Comparison of ENCODE assay signal across 9 cellular contexts in the genomic region with DNA sequence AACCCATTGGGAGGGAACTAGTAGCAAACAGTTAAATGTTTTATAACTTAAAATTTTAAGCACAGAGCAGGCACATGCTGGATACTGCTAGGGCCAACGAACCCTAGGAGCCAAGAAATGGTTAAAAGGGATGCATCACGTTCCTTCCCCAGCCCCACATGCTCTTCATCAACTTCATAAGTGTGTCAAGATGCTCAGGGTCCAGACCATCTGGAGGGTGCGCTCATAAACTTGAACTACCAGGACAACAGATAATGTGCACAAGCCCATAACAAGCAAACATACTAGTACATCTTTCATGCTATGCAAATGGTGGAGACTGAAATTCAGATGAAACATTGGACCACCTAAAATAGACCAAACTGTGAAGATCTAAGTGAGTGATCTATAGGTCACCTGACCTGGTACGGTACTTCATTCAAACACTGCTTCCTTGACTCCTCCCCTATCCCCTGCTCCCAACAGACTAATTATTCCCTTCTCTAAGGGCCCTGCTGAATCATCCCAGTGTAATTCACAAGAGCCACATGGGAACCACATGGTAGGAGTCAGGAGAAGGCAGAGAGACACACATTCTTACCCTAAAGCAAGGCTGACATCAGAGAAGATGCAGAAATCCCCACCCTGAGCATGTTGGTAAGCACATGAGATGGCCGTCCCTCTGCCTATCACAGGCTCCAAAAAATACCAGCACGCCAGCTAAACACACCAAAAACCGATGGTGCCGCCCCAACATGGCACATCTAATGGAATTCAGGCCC.
DNase-seq lines count a peak whose midpoint lies in the region; ATAC-seq, FAIRE-seq and TF ChIP-seq lines count a peak whose summit lies in the region.
"Had no signal": no experiment of that assay in that cellular context is flagged by ENCODE, and none has a peak within 500 bp of the region (broad histone marks: within the 10 kb centered on the region; RNA-seq: fewer than 3 reads in every experiment).

No MANE protein-coding gene starts in this region.

- TF ChIP-seq POLR2A in K562 (conservative IDR thresholded peaks at IDR 0.05) = no peak

- in situ Hi-C loops in K562 (cut with MboI) = no loop called here

- H4K20me1 ChIP-seq in Loucy (ENCODE audit: insufficient read depth, low read length, poor library complexity, severe bottlenecking) = peaks cover 100% of the 10 kb centered on the region
- H4K20me1 ChIP-seq in K562 (replicated peaks; ENCODE audit: control insufficient read depth, insufficient read depth, low read length) = no peaks in the 10 kb centered on the region

- CTCF ChIA-PET in CD4-positive, alpha-beta T cell (lab: Charles Lee) = interaction anchor here (1.0 to 4.1 kb wide), 12 partner anchors 10 to 335 kb away, joined by 3 to 26 read pairs (median 8); no protein-coding TSS in a partner anchor
- CTCF ChIA-PET in K562 (lab: Yijun Ruan, JAX; ENCODE audit: low intra/inter-chr PET ratio) = no interaction called here

- H3K9me2 ChIP-seq in Loucy (replicated peaks; ENCODE audit: low read depth, low read length) = no peaks in the 10 kb centered on the region

- peak overlapping the region; percentile 96 for H3K4me2 ChIP-seq in Loucy (ENCODE audit: low read depth, low read length, poor library complexity, severe bottlenecking)
- no peak overlapping the region for H3K4me2 ChIP-seq in K562 (ENCODE audit: insufficient read depth, low read length)

- no peak for FAIRE-seq in K562 (lab: Jason Lieb, UNC)
- no peak for FAIRE-seq in pancreas (lab: Jason Lieb, UNC)

- H3K27ac ChIP-seq in CD4-positive, alpha-beta T cell (ENCODE audit: low read depth, low read length) = peak overlapping the region; percentile 93
- H3K27ac ChIP-seq in K562 (ENCODE audit: extremely low read depth, low read depth, low read length) = no peak overlapping the region
- peak overlapping the region; percentile 41 for H3K27ac ChIP-seq in muscle layer of duodenum (ENCODE audit: low read length)
- no peak overlapping the region for H3K27ac ChIP-seq in pancreas

- H3K36me3 ChIP-seq in Loucy (ENCODE audit: insufficient read depth, low read length) (peaks cover 48% of the 10 kb centered on the region; the same call in 1 of the 2 replicates), K562 (ENCODE audit: control insufficient read depth, insufficient read depth, low read length) (no peaks in the 10 kb centered on the region), muscle layer of duodenum (ENCODE audit: control insufficient read depth in 1 of 2, insufficient read depth in 2 of 2, low read length in 2 of 2) (peaks cover 3 to 6% of the 10 kb centered on the region in 2 donors), pancreas (no peaks in the 10 kb centered on the region)

- no peak for TF ChIP-seq CTCF in CD4-positive, alpha-beta T cell (IDR thresholded peaks at IDR 0.05)
- TF ChIP-seq CTCF in Loucy (conservative IDR thresholded peaks at IDR 0.05; ENCODE audit: low read length) (no peak), K562 (IDR thresholded peaks at IDR 0.05 in 2 of 3, conservative IDR thresholded peaks at IDR 0.05 in 1 of 3; ENCODE audit: insufficient read depth in 2 of 3, low read depth in 1 of 3, low read length in 3 of 3) (no peak), pancreas (IDR thresholded peaks at IDR 0.05) (no peak)

- H3K4me1 Mint-ChIP-seq in CD4-positive, alpha-beta T cell (ENCODE audit: low read depth) = peaks cover 100% of the 10 kb centered on the region

- no peaks in the 10 kb centered on the region for H3K9me3 Mint-ChIP-seq in CD4-positive, alpha-beta T cell

- H3K27me3 Mint-ChIP-seq in CD4-positive, alpha-beta T cell = no peaks in the 10 kb centered on the region

- H3K4me3 ChIP-seq in Loucy (ENCODE audit: low read length, poor library complexity, severe bottlenecking) (no peak overlapping the region), K562 (no peak overlapping the region), muscle layer of duodenum (ENCODE audit: low read depth in 1 of 2, low read length in 2 of 2) (no peak overlapping the region), pancreas (no peak overlapping the region)

- no peak for TF ChIP-seq RAD21 in K562 (CRISPR knock-in tag; conservative IDR thresholded peaks at IDR 0.05 in 1 of 2, IDR thresholded peaks at IDR 0.05 in 1 of 2)

- no peaks in the 10 kb centered on the region; the same call in 1 of the 2 replicates for H3F3A ChIP-seq in Loucy (ENCODE audit: low read depth)

- H3K4me3 Mint-ChIP-seq in CD4-positive, alpha-beta T cell = peak overlapping the region; percentile 93

- peaks cover 100% of the 10 kb centered on the region for H3K79me2 ChIP-seq in Loucy (ENCODE audit: insufficient read depth, low read length)
- H3K79me2 ChIP-seq in K562 (ENCODE audit: control insufficient read depth, insufficient read depth, low read length) = no peaks in the 10 kb centered on the region

- DNase-seq in CD4-positive, alpha-beta T cell = peak in 2 of 10 experiments; percentile 51 to 57
- DNase-seq in K562 (ENCODE audit: extremely low read depth in 1 of 4, low spot score in 3 of 4) = no peak
- DNase-seq in pancreas = no peak
- DNase-seq in NCI-H2081 (lab: John Stamatoyannopoulos, UW) = no peak
- DNase-seq: substantia nigra had no signal

- H3K9ac ChIP-seq in Loucy (ENCODE audit: low read depth, low read length, poor library complexity, severe bottlenecking) (peak overlapping the region; percentile 4), K562 (ENCODE audit: insufficient read depth in 1 of 2, low read depth in 2 of 2, low read length in 2 of 2) (no peak overlapping the region)

- WGBS in K562 (ENCODE audit: insufficient coverage, low coverage, missing lambda C conversion rate) = 6% methylated on average over 8 of the region's 8 CpGs
- WGBS in pancreas, 2 donors = 82 to 86% methylated on average over 8 of the region's 8 CpGs

- peaks cover 96% of the 10 kb centered on the region for H3K36me3 Mint-ChIP-seq in CD4-positive, alpha-beta T cell (ENCODE audit: low read depth)

- no peaks in the 10 kb centered on the region for H3K27me3 ChIP-seq in CD4-positive, alpha-beta T cell (ENCODE audit: control insufficient read depth, insufficient read depth, low read length)
- H3K27me3 ChIP-seq in Loucy (ENCODE audit: insufficient read depth, low read length, poor library complexity, severe bottlenecking) (no peaks in the 10 kb centered on the region), K562 (ENCODE audit: control insufficient read depth in 2 of 2, insufficient read depth in 2 of 2, low read length in 2 of 2) (peaks cover 0 to 6% of the 10 kb centered on the region in 2 experiments; a peak in 2 of 5 replicates), muscle layer of duodenum (ENCODE audit: low read depth, low read length) (no peaks in the 10 kb centered on the region), pancreas (no peaks in the 10 kb centered on the region)

- ATAC-seq in CD4-positive, alpha-beta T cell (ENCODE audit: poor library complexity) = peak; percentile 60
- ATAC-seq in K562 (no peak), pancreas (no peak), HG03342 (IDR thresholded peaks at IDR 0.05; ENCODE audit: unreplicated experiment) (no peak), GM21786 (IDR thresholded peaks at IDR 0.05; ENCODE audit: unreplicated experiment) (no peak)

- peak overlapping the region; percentile 99 for H3K27ac Mint-ChIP-seq in CD4-positive, alpha-beta T cell

- H3K9me3 ChIP-seq in CD4-positive, alpha-beta T cell (ENCODE audit: control insufficient read depth, low read length) = no peaks in the 10 kb centered on the region
- H3K9me3 ChIP-seq in Loucy (ENCODE audit: insufficient read depth, low read depth, low read length) = no peaks in the 10 kb centered on the region
- no peaks in the 10 kb centered on the region for H3K9me3 ChIP-seq in K562 (replicated peaks; ENCODE audit: control insufficient read depth, insufficient read depth, low read depth, low read length)
- no peaks in the 10 kb centered on the region for H3K9me3 ChIP-seq in muscle layer of duodenum (ENCODE audit: control insufficient read depth in 1 of 2, low read length in 2 of 2)
- no peaks in the 10 kb centered on the region for H3K9me3 ChIP-seq in pancreas

- POLR2A ChIA-PET in CD4-positive, alpha-beta T cell (lab: Charles Lee) = interaction anchor here (0.6 to 26.3 kb wide), 14 partner anchors 14 to 213 kb away, joined by 3 to 611 read pairs (median 10); no protein-coding TSS in a partner anchor
- POLR2A ChIA-PET in K562 (lab: Yijun Ruan, JAX) = no interaction called here

- intact Hi-C loops in CD4-positive, alpha-beta T cell (cut with DNase I, micrococcal nuclease) = loop anchor here (1.0 to 10.0 kb wide), 7 partner anchors 8 to 469 kb away; no protein-coding TSS in a partner anchor
- intact Hi-C loops in K562 (cut with micrococcal nuclease) = no loop called here
- intact Hi-C loops in pancreas (cut with DNase I) = no loop called here

- H2AFZ ChIP-seq in Loucy (ENCODE audit: low read length) (no peak overlapping the region), K562 (ENCODE audit: low read depth, low read length) (no peak overlapping the region)

- no TSS peak for BruUV-seq in K562 (replicated peaks; lab: Mats Ljungman, UMichigan)

- no peaks in the 10 kb centered on the region for H3K9me1 ChIP-seq in K562 (ENCODE audit: control insufficient read depth, insufficient read depth, low read length)

- H3K4me1 ChIP-seq in Loucy (ENCODE audit: insufficient read depth, low read length, poor library complexity, severe bottlenecking) (peaks cover 91% of the 10 kb centered on the region), K562 (replicated peaks in 1 of 2; ENCODE audit: control insufficient read depth in 2 of 2, insufficient read depth in 2 of 2, low read length in 2 of 2) (no peaks in the 10 kb centered on the region; a peak in 1 of 5 replicates), muscle layer of duodenum (ENCODE audit: control insufficient read depth in 1 of 2, insufficient read depth in 2 of 2, low read length in 2 of 2) (peaks cover 32 to 74% of the 10 kb centered on the region in 2 donors), pancreas (peaks cover 7 to 26% (median 8%) of the 10 kb centered on the region in 3 donors)

- TF ChIP-seq EP300 in K562 (IDR thresholded peaks at IDR 0.05; ENCODE audit: low read length) = no peak

TF ChIP-seq in K562, 482 proteins besides CTCF, POLR2A, EP300 and RAD21:
- TF ChIP-seq ZBTB17 (CRISPR knock-in tag; IDR thresholded peaks at IDR 0.05) (0 out of 2 replicates have a peak, but pooled peaks have one; percentile 35), DACH1 (IDR thresholded peaks at IDR 0.05; ENCODE audit: partially characterized antibody) (no peak)
- TF ChIP-seq, protein P1, sequence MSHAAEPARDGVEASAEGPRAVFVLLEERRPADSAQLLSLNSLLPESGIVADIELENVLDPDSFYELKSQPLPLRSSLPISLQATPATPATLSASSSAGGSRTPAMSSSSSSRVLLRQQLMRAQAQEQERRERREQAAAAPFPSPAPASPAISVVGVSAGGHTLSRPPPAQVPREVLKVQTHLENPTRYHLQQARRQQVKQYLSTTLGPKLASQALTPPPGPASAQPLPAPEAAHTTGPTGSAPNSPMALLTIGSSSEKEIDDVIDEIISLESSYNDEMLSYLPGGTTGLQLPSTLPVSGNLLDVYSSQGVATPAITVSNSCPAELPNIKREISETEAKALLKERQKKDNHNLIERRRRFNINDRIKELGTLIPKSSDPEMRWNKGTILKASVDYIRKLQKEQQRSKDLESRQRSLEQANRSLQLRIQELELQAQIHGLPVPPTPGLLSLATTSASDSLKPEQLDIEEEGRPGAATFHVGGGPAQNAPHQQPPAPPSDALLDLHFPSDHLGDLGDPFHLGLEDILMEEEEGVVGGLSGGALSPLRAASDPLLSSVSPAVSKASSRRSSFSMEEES (CRISPR knock-in tag; IDR thresholded peaks at IDR 0.05) = peak; percentile 46

Comparison
In these comparisons a context has a peak if more than half of its experiments do, and no peak if none do; other contexts are left out.
1. H3K27ac ChIP-seq: peak in CD4-positive, alpha-beta T cell (single experiment) and muscle layer of duodenum (single experiment); none in K562 (single experiment) and pancreas (0 of 4).
2. intact Hi-C loops: an anchor here in CD4-positive, alpha-beta T cell (1.0 to 10.0 kb wide); none called in K562 and pancreas.